Comparison of ENCODE assay signal across 1 cellular context in the genomic region with DNA sequence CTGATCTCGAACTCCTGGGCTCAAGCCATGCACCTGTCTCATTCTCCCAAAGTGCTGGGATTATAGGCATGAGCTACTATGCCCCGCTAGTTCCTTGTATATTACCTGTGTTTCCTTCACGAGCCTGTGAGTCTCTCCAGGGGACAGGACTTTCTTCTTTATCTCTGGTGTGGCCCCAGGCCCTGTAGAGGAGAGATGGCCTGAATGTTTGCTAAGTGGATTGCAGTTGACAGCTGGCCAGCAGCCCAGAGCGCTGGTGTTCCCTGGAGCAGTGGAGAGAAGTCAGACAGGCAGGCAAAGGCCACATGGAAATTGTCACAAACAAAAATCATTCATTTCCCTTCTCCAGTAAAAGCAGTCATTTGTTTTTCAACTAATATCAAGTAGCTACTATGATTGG.
TF ChIP-seq lines count a peak whose summit lies in the region.

No MANE protein-coding gene starts in this region.

TF ChIP-seq in SK-N-SH, 30 proteins besides CTCF, POLR2A, EP300 and RAD21 (continued from another document):
- TF ChIP-seq, protein P1, sequence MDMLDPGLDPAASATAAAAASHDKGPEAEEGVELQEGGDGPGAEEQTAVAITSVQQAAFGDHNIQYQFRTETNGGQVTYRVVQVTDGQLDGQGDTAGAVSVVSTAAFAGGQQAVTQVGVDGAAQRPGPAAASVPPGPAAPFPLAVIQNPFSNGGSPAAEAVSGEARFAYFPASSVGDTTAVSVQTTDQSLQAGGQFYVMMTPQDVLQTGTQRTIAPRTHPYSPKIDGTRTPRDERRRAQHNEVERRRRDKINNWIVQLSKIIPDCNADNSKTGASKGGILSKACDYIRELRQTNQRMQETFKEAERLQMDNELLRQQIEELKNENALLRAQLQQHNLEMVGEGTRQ (IDR thresholded peaks at IDR 0.05; ENCODE audit: borderline replicate concordance, low read depth, low read length): no peak
- TF ChIP-seq EZH2phosphoT487 (IDR thresholded peaks at IDR 0.05; ENCODE audit: borderline replicate concordance, low read depth): no peak
- TF ChIP-seq GATA2 (CRISPR knock-in tag; IDR thresholded peaks at IDR 0.05): peak; percentile 96
- no peak for TF ChIP-seq SIN3A (IDR thresholded peaks at IDR 0.05; ENCODE audit: borderline replicate concordance, low read depth, low read length)
- TF ChIP-seq CHD2 (IDR thresholded peaks at IDR 0.05; ENCODE audit: low read length, partially characterized antibody): peak; percentile 88
- peak; percentile 18; the same call in 1 of the 2 replicates for TF ChIP-seq NFIC (IDR thresholded peaks at IDR 0.05; ENCODE audit: borderline replicate concordance)
- peak; percentile 44; the same call in 1 of the 2 replicates for TF ChIP-seq POLR2AphosphoS5 (IDR thresholded peaks at IDR 0.05; ENCODE audit: low read depth, low read length)
- peak; percentile 59 for TF ChIP-seq TCF12 (IDR thresholded peaks at IDR 0.05)
- no peak for TF ChIP-seq GABPA (IDR thresholded peaks at IDR 0.05; ENCODE audit: low read depth)
- TF ChIP-seq ELF1 (IDR thresholded peaks at IDR 0.05): no peak
- peak; percentile 97 for TF ChIP-seq FOXJ3 (CRISPR knock-in tag; IDR thresholded peaks at IDR 0.05)
- TF ChIP-seq, protein P2, sequence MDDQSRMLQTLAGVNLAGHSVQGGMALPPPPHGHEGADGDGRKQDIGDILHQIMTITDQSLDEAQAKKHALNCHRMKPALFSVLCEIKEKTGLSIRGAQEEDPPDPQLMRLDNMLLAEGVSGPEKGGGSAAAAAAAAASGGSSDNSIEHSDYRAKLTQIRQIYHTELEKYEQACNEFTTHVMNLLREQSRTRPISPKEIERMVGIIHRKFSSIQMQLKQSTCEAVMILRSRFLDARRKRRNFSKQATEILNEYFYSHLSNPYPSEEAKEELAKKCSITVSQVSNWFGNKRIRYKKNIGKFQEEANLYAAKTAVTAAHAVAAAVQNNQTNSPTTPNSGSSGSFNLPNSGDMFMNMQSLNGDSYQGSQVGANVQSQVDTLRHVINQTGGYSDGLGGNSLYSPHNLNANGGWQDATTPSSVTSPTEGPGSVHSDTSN (IDR thresholded peaks at IDR 0.05): peak; percentile 49
- no peak for TF ChIP-seq RXRA (IDR thresholded peaks at IDR 0.05; ENCODE audit: borderline replicate concordance, low read depth)
